Comparison of ENCODE assay signal across 14 cellular contexts in genomic region chr22:50471962-50472361, GRCh38. TPM values are rescaled to one million over a fixed set of nuclear protein-coding genes. Genes with fewer than 3 reads are reported as not detected.
DNase-seq lines count a peak whose midpoint lies in the region; ATAC-seq, FAIRE-seq and TF ChIP-seq lines count a peak whose summit lies in the region.
"Had no signal": no experiment of that assay in that cellular context is flagged by ENCODE, and none has a peak within 500 bp of the region (broad histone marks: within the 10 kb centered on the region; RNA-seq: fewer than 3 reads in every experiment).

No MANE protein-coding gene starts in this region.

- no peaks in the 10 kb centered on the region for H3K9me2 ChIP-seq in MM.1S (replicated peaks; ENCODE audit: insufficient read depth, low read length)

- peak overlapping the region; percentile 96 for H3K27ac Mint-ChIP-seq in CD8-positive, alpha-beta T cell
- H3K27ac Mint-ChIP-seq in astrocyte (ENCODE audit: unreplicated experiment), result no peak overlapping the region
- H3K27ac Mint-ChIP-seq in nephron progenitor cell, result no peak overlapping the region

- peak overlapping the region; percentile 94 for H3K4me3 Mint-ChIP-seq in CD8-positive, alpha-beta T cell
- H3K4me3 Mint-ChIP-seq in astrocyte (ENCODE audit: unreplicated experiment), result peak overlapping the region; percentile 40
- peak overlapping the region; percentile 20 for H3K4me3 Mint-ChIP-seq in nephron progenitor cell

- intact Hi-C loops in CD8-positive, alpha-beta T cell (cut with DNase I, micrococcal nuclease), result loop anchor here (2.0 to 10.0 kb wide), 4 partner anchors 127 to 281 kb away; partner anchors contain the start of genes PPP6R2 (in 1 of the 2) and TUBGCP6 (in 1 of the 2)

- H3K27me3 Mint-ChIP-seq in CD8-positive, alpha-beta T cell (ENCODE audit: low read depth), result no peaks in the 10 kb centered on the region
- peaks cover under 1% of the 10 kb centered on the region for H3K27me3 Mint-ChIP-seq in astrocyte (ENCODE audit: low read depth, unreplicated experiment)
- peaks cover 3% of the 10 kb centered on the region for H3K27me3 Mint-ChIP-seq in nephron progenitor cell (ENCODE audit: low read depth, poor library complexity)
- H3K27me3 Mint-ChIP-seq: stimulated activated naive B cell treated with anti-CD40 and anti-IgM and Interleukin-4, amounts not matched to agents 10 μg/mL and 1 μg/mL and 100 μg/mL, for 72 hours had no signal

- peaks cover 4% of the 10 kb centered on the region; the same call in 1 of the 2 replicates for H4K20me1 ChIP-seq in MM.1S (ENCODE audit: insufficient read depth, low read length)
- peaks cover 71% of the 10 kb centered on the region for H4K20me1 ChIP-seq in astrocyte (ENCODE audit: insufficient read depth, low read length)

- peak overlapping the region; percentile 81 for H3K27ac ChIP-seq in CD8-positive, alpha-beta T cell (ENCODE audit: low read depth, low read length)
- H3K27ac ChIP-seq in MM.1S (ENCODE audit: low read length) (peak overlapping the region; percentile 88; the same call in 1 of the 2 replicates), astrocyte (ENCODE audit: low read depth, low read length) (no peak overlapping the region)
- H3K27ac ChIP-seq: C4-2B had no signal

- H3K4me1 Mint-ChIP-seq in CD8-positive, alpha-beta T cell (ENCODE audit: low read depth), result peaks cover 71% of the 10 kb centered on the region
- peaks cover 19% of the 10 kb centered on the region for H3K4me1 Mint-ChIP-seq in astrocyte (ENCODE audit: low read depth, unreplicated experiment)
- H3K4me1 Mint-ChIP-seq in nephron progenitor cell, result peaks cover 55% of the 10 kb centered on the region

- no peaks in the 10 kb centered on the region for H3K27me3 ChIP-seq in CD8-positive, alpha-beta T cell (ENCODE audit: insufficient read depth, low read length)
- H3K27me3 ChIP-seq in MM.1S (replicated peaks; ENCODE audit: insufficient read depth, low read length), result no peaks in the 10 kb centered on the region
- no peaks in the 10 kb centered on the region for H3K27me3 ChIP-seq in astrocyte (ENCODE audit: insufficient read depth, low read length)

- peaks cover 70% of the 10 kb centered on the region for H3K4me1 ChIP-seq in CD8-positive, alpha-beta T cell (ENCODE audit: insufficient read depth, low read length)
- H3K4me1 ChIP-seq in MM.1S (ENCODE audit: low read length) (peaks cover 51% of the 10 kb centered on the region), astrocyte (ENCODE audit: insufficient read depth, low read length) (peaks cover 36% of the 10 kb centered on the region)

- POLR2A ChIA-PET in CD8-positive, alpha-beta T cell (lab: Charles Lee), result interaction anchor here (0.8 to 2.2 kb wide), 4 partner anchors 36 to 280 kb away, joined by 3 to 9 read pairs (median 3); partner anchors contain the start of genes LMF2 and SCO2

- H2AFZ ChIP-seq in MM.1S (ENCODE audit: low read length), result no peak overlapping the region
- no peak overlapping the region for H2AFZ ChIP-seq in astrocyte (ENCODE audit: low read depth, low read length)

- H3K4me3 ChIP-seq in CD8-positive, alpha-beta T cell (ENCODE audit: low read depth, low read length), result peak overlapping the region; percentile 79
- H3K4me3 ChIP-seq in MM.1S (ENCODE audit: low read length) (no peak overlapping the region), astrocyte (ENCODE audit: insufficient read depth, low read depth, low read length) (no peak overlapping the region)
- H3K4me3 ChIP-seq: prostate gland had no signal

- H3K9me3 ChIP-seq in CD8-positive, alpha-beta T cell (ENCODE audit: low read length), result no peaks in the 10 kb centered on the region
- H3K9me3 ChIP-seq in MM.1S (replicated peaks; ENCODE audit: insufficient read depth, low read length) (no peaks in the 10 kb centered on the region), astrocyte (ENCODE audit: insufficient read depth, low read depth, low read length) (no peaks in the 10 kb centered on the region)
- H3K9me3 ChIP-seq: prostate gland had no signal

- H3K36me3 Mint-ChIP-seq in CD8-positive, alpha-beta T cell, result peaks cover 22% of the 10 kb centered on the region
- H3K36me3 Mint-ChIP-seq in astrocyte (ENCODE audit: low read depth, unreplicated experiment) (peaks cover 4% of the 10 kb centered on the region), nephron progenitor cell (ENCODE audit: low read depth) (peaks cover 2% of the 10 kb centered on the region)

- no peaks in the 10 kb centered on the region for H3K9me3 Mint-ChIP-seq in CD8-positive, alpha-beta T cell
- H3K9me3 Mint-ChIP-seq in astrocyte (ENCODE audit: unreplicated experiment) (no peaks in the 10 kb centered on the region), nephron progenitor cell (no peaks in the 10 kb centered on the region)
- H3K9me3 Mint-ChIP-seq: stimulated activated naive B cell treated with anti-CD40 and anti-IgM and Interleukin-4, amounts not matched to agents 10 μg/mL and 1 μg/mL and 100 μg/mL, for 72 hours had no signal

- H3K4me2 ChIP-seq in MM.1S (ENCODE audit: low read depth, low read length) (peak overlapping the region; percentile 78; the same call in 1 of the 2 replicates), astrocyte (ENCODE audit: low read length) (no peak overlapping the region)

- DNase-seq in CD8-positive, alpha-beta T cell, result peak in 1 of 7 experiments; percentile 12
- DNase-seq in MM.1S (no peak), astrocyte (ENCODE audit: low read depth) (no peak), nephron progenitor cell (no peak), ecto neural progenitor cell (ENCODE audit: low spot score) (no peak), NCI-H1092 treated with DMSO at 0.1 percent for 48 hours (lab: John Stamatoyannopoulos, UW) (no peak), inferior parietal cortex (ENCODE audit: extremely low spot score) (no peak)
- DNase-seq: NCI-H510A; stimulated activated naive B cell treated with anti-CD40 and anti-IgM and Interleukin-4, amounts not matched to agents 10 μg/mL and 1 μg/mL and 100 μg/mL, for 72 hours had no signal

- peaks cover 23% of the 10 kb centered on the region for H3F3A ChIP-seq in MM.1S (ENCODE audit: insufficient read depth, low read length)

- peaks cover 4% of the 10 kb centered on the region for H3K36me3 ChIP-seq in CD8-positive, alpha-beta T cell (ENCODE audit: insufficient read depth, low read length)
- H3K36me3 ChIP-seq in MM.1S (replicated peaks; ENCODE audit: insufficient read depth, low read length), result no peaks in the 10 kb centered on the region
- H3K36me3 ChIP-seq in astrocyte (ENCODE audit: insufficient read depth, low read length), result no peaks in the 10 kb centered on the region

- H3K9ac ChIP-seq in MM.1S (ENCODE audit: low read length), result no peak overlapping the region
- no peak overlapping the region for H3K9ac ChIP-seq in astrocyte (ENCODE audit: low read length)

- CTCF ChIA-PET in CD8-positive, alpha-beta T cell (lab: Charles Lee), result interaction anchor here (1.2 to 5.9 kb wide), 3 partner anchors 13 to 26 kb away, joined by 3 to 43 read pairs (median 3); partner anchors contain the start of gene MIOX

- no peak for ATAC-seq in CD8-positive, alpha-beta T cell
- ATAC-seq in HG02938 (IDR thresholded peaks at IDR 0.05; ENCODE audit: unreplicated experiment), result no peak
- ATAC-seq: stimulated activated naive B cell treated with anti-CD40 and anti-IgM and Interleukin-4, amounts not matched to agents 10 μg/mL and 1 μg/mL and 100 μg/mL, for 72 hours had no signal

- peaks cover 75% of the 10 kb centered on the region for H3K79me2 ChIP-seq in MM.1S (ENCODE audit: low read length)
- peaks cover 67% of the 10 kb centered on the region for H3K79me2 ChIP-seq in astrocyte (ENCODE audit: insufficient read depth, low read length)

- FAIRE-seq in astrocyte (lab: Jason Lieb, UNC), result no peak
- FAIRE-seq: TTC549 had no signal

- no peak for TF ChIP-seq CTCF in CD8-positive, alpha-beta T cell (IDR thresholded peaks at IDR 0.05)
- TF ChIP-seq CTCF in MM.1S (IDR thresholded peaks at IDR 0.05; ENCODE audit: low read length), result no peak
- no peak for TF ChIP-seq CTCF in astrocyte (IDR thresholded peaks at IDR 0.05; ENCODE audit: insufficient read depth, low read depth, low read length)
- TF ChIP-seq CTCF in nephron progenitor cell (IDR thresholded peaks at IDR 0.05), result no peak

RNA-seq across cellular contexts. Expression of gene SBF1, which starts 2.9 kb away (rescaled TPM):
- 100 to 1,000 TPM; 209 to 215 TPM for total RNA-seq in CD8-positive, alpha-beta T cell
- total RNA-seq in astrocyte, result 69.6 and 75.4 TPM in 2 replicates

RNA-seq across cellular contexts. Expression of gene ADM2, which starts 9.4 kb away (rescaled TPM):
- total RNA-seq in CD8-positive, alpha-beta T cell, result 1 to 10 TPM; 1.1 to 1.5 TPM
- 23.0 and 26.3 TPM in 2 replicates for total RNA-seq in astrocyte

RNA-seq across cellular contexts. Expression of gene MIOX, which starts 14.7 kb away (rescaled TPM):
- not detected for total RNA-seq in CD8-positive, alpha-beta T cell
- total RNA-seq in astrocyte, result 0.91 and 1.2 TPM in 2 replicates
- total RNA-seq: lung microvascular endothelial cell, prostate gland had no signal

RNA-seq across cellular contexts. Expression of gene LMF2, which starts 35.5 kb away (rescaled TPM):
- total RNA-seq in CD8-positive, alpha-beta T cell, result 10 to 100 TPM; 87.8 to 92.0 TPM
- 93.2 and 111 TPM in 2 replicates for total RNA-seq in astrocyte

RNA-seq across cellular contexts. Expression of gene NCAPH2, which starts 36.1 kb away (rescaled TPM):
- total RNA-seq in CD8-positive, alpha-beta T cell, result 100 to 1,000 TPM; 206 to 209 TPM
- 25.6 and 27.2 TPM in 2 replicates for total RNA-seq in astrocyte

Comparison
In these comparisons a context has a peak if more than half of its experiments do, and no peak if none do; other contexts are left out.
1. H3K4me3 Mint-ChIP-seq: peak in every context shown above with its lines; median percentile 94 in CD8-positive, alpha-beta T cell; 40 in astrocyte; 20 in nephron progenitor cell.